In genomic region chr9:38620483-38621433, GRCh38 we compare ENCODE assay signal across 8 cellular contexts. TPM values are rescaled to one million over a fixed set of nuclear protein-coding genes. Genes with fewer than 3 reads are reported as not detected.
DNase-seq lines count a peak whose midpoint lies in the region; ATAC-seq and TF ChIP-seq lines count a peak whose summit lies in the region.

Gene ANKRD18A, minus strand, starts transcription at chr9:38620596. Its CDS starts 311 bp downstream, at chr9:38620285.

- intact Hi-C loops in head of caudate nucleus (cut with DNase I) (no loop called here), tibial artery (cut with DNase I; ENCODE audit: low total_unique reads) (no loop called here)

- ATAC-seq in GM21367 (IDR thresholded peaks at IDR 0.05; ENCODE audit: unreplicated experiment) = peak; percentile 68

- H3K4me1 Mint-ChIP-seq in CD8-positive, alpha-beta memory T cell = peaks cover 5 to 26% (median 10%) of the 10 kb centered on the region in 3 donors
- H3K4me1 Mint-ChIP-seq in activated naive CD4-positive, alpha-beta T cell treated with anti-CD3 and anti-CD28 coated beads, Interleukin-2, amount 10 ng/mL, durations not matched to agents 7 days and 5 days = peaks cover 17% of the 10 kb centered on the region

- no peaks in the 10 kb centered on the region for H3K36me3 ChIP-seq in CD8-positive, alpha-beta memory T cell (ENCODE audit: insufficient read depth, low read length)
- H3K36me3 ChIP-seq in HUES64 (ENCODE audit: insufficient read depth, low read length) = no peaks in the 10 kb centered on the region
- no peaks in the 10 kb centered on the region for H3K36me3 ChIP-seq in tibial artery

- peak within 1 kb of the TSS in 4 of 8 donors; percentile 18 to 87 (median 42) for H3K27ac Mint-ChIP-seq in CD8-positive, alpha-beta memory T cell
- H3K27ac Mint-ChIP-seq in activated naive CD4-positive, alpha-beta T cell treated with anti-CD3 and anti-CD28 coated beads, Interleukin-2, amount 10 ng/mL, durations not matched to agents 7 days and 5 days = no peak within 1 kb of the TSS

- H3K4me3 ChIP-seq in CD8-positive, alpha-beta memory T cell (ENCODE audit: low read length) = peak within 1 kb of the TSS; percentile 63
- H3K4me3 ChIP-seq in HUES64 (ENCODE audit: low read length) (peak within 1 kb of the TSS; percentile 69), tibial artery (peak within 1 kb of the TSS; percentile 21 to 49)

- no peaks in the 10 kb centered on the region for H3K27me3 ChIP-seq in CD8-positive, alpha-beta memory T cell (ENCODE audit: insufficient read depth, low read length, poor library complexity, severe bottlenecking)
- peaks cover 55% of the 10 kb centered on the region for H3K27me3 ChIP-seq in HUES64 (ENCODE audit: insufficient read depth, low read length)
- peaks cover 0 to 48% of the 10 kb centered on the region in 2 donors for H3K27me3 ChIP-seq in tibial artery

- POLR2A ChIA-PET in CD8-positive, alpha-beta memory T cell (lab: Charles Lee) = no interaction called here

- H3K27ac ChIP-seq in CD8-positive, alpha-beta memory T cell (ENCODE audit: low read depth, low read length) = no peak within 1 kb of the TSS
- H3K27ac ChIP-seq in HUES64 (ENCODE audit: low read depth, low read length) (peak within 1 kb of the TSS; percentile 78; the same call in 1 of the 2 replicates), tibial artery (no peak within 1 kb of the TSS)

- peak within 1 kb of the TSS; percentile 82 to 89 (median 84) for H3K4me3 Mint-ChIP-seq in CD8-positive, alpha-beta memory T cell
- peak within 1 kb of the TSS; percentile 86 for H3K4me3 Mint-ChIP-seq in activated naive CD4-positive, alpha-beta T cell treated with anti-CD3 and anti-CD28 coated beads, Interleukin-2, amount 10 ng/mL, durations not matched to agents 7 days and 5 days

- WGBS in HUES64 = under 1% methylated on average over 76 of the region's 76 CpGs

- peaks cover 21 to 48% of the 10 kb centered on the region in 2 donors for H3K27me3 Mint-ChIP-seq in CD8-positive, alpha-beta memory T cell
- H3K27me3 Mint-ChIP-seq in activated naive CD4-positive, alpha-beta T cell treated with anti-CD3 and anti-CD28 coated beads, Interleukin-2, amount 10 ng/mL, durations not matched to agents 7 days and 5 days = peaks cover 40% of the 10 kb centered on the region

- peak; percentile 14 to 27 for TF ChIP-seq CTCF in tibial artery (IDR thresholded peaks at IDR 0.05)

- H3K36me3 Mint-ChIP-seq in CD8-positive, alpha-beta memory T cell = no peaks in the 10 kb centered on the region
- no peaks in the 10 kb centered on the region for H3K36me3 Mint-ChIP-seq in activated naive CD4-positive, alpha-beta T cell treated with anti-CD3 and anti-CD28 coated beads, Interleukin-2, amount 10 ng/mL, durations not matched to agents 7 days and 5 days

- H3K9me3 Mint-ChIP-seq in CD8-positive, alpha-beta memory T cell = peaks cover 3 to 11% (median 8%) of the 10 kb centered on the region in 5 donors
- peaks cover 2% of the 10 kb centered on the region for H3K9me3 Mint-ChIP-seq in activated naive CD4-positive, alpha-beta T cell treated with anti-CD3 and anti-CD28 coated beads, Interleukin-2, amount 10 ng/mL, durations not matched to agents 7 days and 5 days

- no peaks in the 10 kb centered on the region for H3K9me3 ChIP-seq in CD8-positive, alpha-beta memory T cell (ENCODE audit: low read length)
- H3K9me3 ChIP-seq in HUES64 (ENCODE audit: insufficient read depth, low read depth, low read length) (peaks cover 12% of the 10 kb centered on the region), tibial artery (peaks cover 0 to 16% (median 14%) of the 10 kb centered on the region in 3 donors)

- CTCF ChIA-PET in CD8-positive, alpha-beta memory T cell (lab: Charles Lee) = interaction anchor here (1.2 kb wide), 1 partner anchor 14 kb away, joined by 5 read pairs; no protein-coding TSS in a partner anchor
- CTCF ChIA-PET in activated naive CD4-positive, alpha-beta T cell treated with anti-CD3 and anti-CD28 coated beads, Interleukin-2, amount 10 ng/mL, durations not matched to agents 7 days and 5 days (lab: Charles Lee) = interaction anchor here (0.7 kb wide), 1 partner anchor 21 kb away, joined by 4 read pairs; no protein-coding TSS in a partner anchor

- peak; percentile 16 to 66 (median 36) for DNase-seq in CD8-positive, alpha-beta memory T cell
- peak; percentile 89 for DNase-seq in RPMI8226
- DNase-seq in activated naive CD4-positive, alpha-beta T cell treated with anti-CD3 and anti-CD28 coated beads, Interleukin-2, amount 10 ng/mL, durations not matched to agents 7 days and 5 days = peak; percentile 78
- peak; percentile 55 to 91 (median 83) for DNase-seq in head of caudate nucleus
- peak in 44 of 56 donors; percentile 37 to 82 (median 68) for DNase-seq in nucleus accumbens (lab: John Stamatoyannopoulos, UW)
- no peak for DNase-seq in tibial artery

- H3K4me1 ChIP-seq in CD8-positive, alpha-beta memory T cell (ENCODE audit: insufficient read depth, low read length) = no peaks in the 10 kb centered on the region
- H3K4me1 ChIP-seq in HUES64 (ENCODE audit: insufficient read depth, low read length) (peaks cover 8% of the 10 kb centered on the region), tibial artery (peaks cover 0 to 29% (median 28%) of the 10 kb centered on the region in 4 donors)

- H3K9ac ChIP-seq in HUES64 (ENCODE audit: low read depth, low read length) = peak within 1 kb of the TSS; percentile 76

RNA-seq across cellular contexts. Expression of gene ANKRD18A, which starts in this region (rescaled TPM):
- 1 to 10 TPM in 1 of 2 experiments, under 1 TPM in 1; 0.79 to 2.1 TPM for total RNA-seq in CD8-positive, alpha-beta memory T cell
- 0.49 TPM for polyA plus RNA-seq in CD8-positive, alpha-beta memory T cell
- polyA plus RNA-seq in HUES64 (2013, experiment 1 of 2) = 4.2 TPM
- 5.1 TPM for polyA plus RNA-seq in HUES64 (2013, experiment 2 of 2)

Comparison
In these comparisons a context has a peak if more than half of its experiments do, and no peak if none do; other contexts are left out.
1. DNase-seq: peak in CD8-positive, alpha-beta memory T cell (5 of 5), RPMI8226 (single experiment), activated naive CD4-positive, alpha-beta T cell treated with anti-CD3 and anti-CD28 coated beads, Interleukin-2, amount 10 ng/mL, durations not matched to agents 7 days and 5 days (single experiment), head of caudate nucleus (42 of 42) and nucleus accumbens (44 of 56); none in tibial artery (0 of 2).
2. Peak in every context shown above with its lines, with median percentiles within 50 percentile points of each other: H3K4me3 ChIP-seq.